1 cellular context compared by ENCODE assay signal in the genomic region with DNA sequence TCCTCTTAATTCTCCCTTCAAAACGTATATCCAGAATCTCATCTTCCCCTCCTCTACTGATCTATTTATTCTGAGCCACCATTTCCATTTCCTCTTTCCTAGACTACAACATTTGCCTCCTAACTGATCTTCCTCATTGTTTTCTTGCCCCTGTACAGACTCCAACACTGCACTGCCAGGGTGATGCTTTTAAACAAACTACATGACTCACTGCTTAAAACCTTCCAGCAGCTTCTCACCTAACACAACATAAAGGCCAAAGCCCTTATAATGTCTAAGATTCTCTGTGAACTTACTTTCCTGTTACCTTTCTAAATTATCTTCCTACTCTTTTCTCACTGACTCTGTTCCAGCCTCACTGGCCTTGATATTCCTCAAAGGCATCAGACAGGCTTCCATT.
TF ChIP-seq lines count a peak whose summit lies in the region.

No MANE protein-coding gene starts in this region.

TF ChIP-seq in IMR-90, 13 proteins besides CTCF, POLR2A, EP300 and RAD21 (continued from another document):
- TF ChIP-seq, protein P1, sequence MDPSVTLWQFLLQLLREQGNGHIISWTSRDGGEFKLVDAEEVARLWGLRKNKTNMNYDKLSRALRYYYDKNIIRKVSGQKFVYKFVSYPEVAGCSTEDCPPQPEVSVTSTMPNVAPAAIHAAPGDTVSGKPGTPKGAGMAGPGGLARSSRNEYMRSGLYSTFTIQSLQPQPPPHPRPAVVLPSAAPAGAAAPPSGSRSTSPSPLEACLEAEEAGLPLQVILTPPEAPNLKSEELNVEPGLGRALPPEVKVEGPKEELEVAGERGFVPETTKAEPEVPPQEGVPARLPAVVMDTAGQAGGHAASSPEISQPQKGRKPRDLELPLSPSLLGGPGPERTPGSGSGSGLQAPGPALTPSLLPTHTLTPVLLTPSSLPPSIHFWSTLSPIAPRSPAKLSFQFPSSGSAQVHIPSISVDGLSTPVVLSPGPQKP (IDR thresholded peaks at IDR 0.05; ENCODE audit: borderline replicate concordance, low read depth, low read length): no peak
- TF ChIP-seq CHD1 (IDR thresholded peaks at IDR 0.05; ENCODE audit: low read depth, low read length) (no peak), SMC3 (IDR thresholded peaks at IDR 0.05; ENCODE audit: low read depth, low read length) (no peak), RCOR1 (IDR thresholded peaks at IDR 0.05; ENCODE audit: insufficient replicate concordance, low read length) (no peak), CEBPB (IDR thresholded peaks at IDR 0.05; ENCODE audit: low read depth, low read length) (no peak), NFE2L2 (IDR thresholded peaks at IDR 0.05; ENCODE audit: low read depth, low read length) (no peak), MAZ (IDR thresholded peaks at IDR 0.05; ENCODE audit: borderline replicate concordance, low read depth, low read length) (no peak), FOS (IDR thresholded peaks at IDR 0.05; ENCODE audit: low read depth, low read length) (no peak)
- TF ChIP-seq, protein P2, sequence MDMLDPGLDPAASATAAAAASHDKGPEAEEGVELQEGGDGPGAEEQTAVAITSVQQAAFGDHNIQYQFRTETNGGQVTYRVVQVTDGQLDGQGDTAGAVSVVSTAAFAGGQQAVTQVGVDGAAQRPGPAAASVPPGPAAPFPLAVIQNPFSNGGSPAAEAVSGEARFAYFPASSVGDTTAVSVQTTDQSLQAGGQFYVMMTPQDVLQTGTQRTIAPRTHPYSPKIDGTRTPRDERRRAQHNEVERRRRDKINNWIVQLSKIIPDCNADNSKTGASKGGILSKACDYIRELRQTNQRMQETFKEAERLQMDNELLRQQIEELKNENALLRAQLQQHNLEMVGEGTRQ (IDR thresholded peaks at IDR 0.05; ENCODE audit: low read depth, low read length): no peak
TF ChIP-seq in IMR-90: peak in this region for 0.
